Comparison of ENCODE assay signal across 1 cellular context in genomic region chr5:34918025-34918424, GRCh38.
TF ChIP-seq lines count a peak whose summit lies in the region.

No MANE protein-coding gene starts in this region.

TF ChIP-seq in A549, 52 proteins besides CTCF, POLR2A, EP300 and RAD21:
- TF ChIP-seq BHLHE40 (IDR thresholded peaks at IDR 0.05; ENCODE audit: low read depth, low read length) (no peak), ELK1 (IDR thresholded peaks at IDR 0.05; ENCODE audit: low read depth, low read length) (no peak), SREBF2 (IDR thresholded peaks at IDR 0.05) (no peak), SMC3 (IDR thresholded peaks at IDR 0.05) (no peak), MAFK (IDR thresholded peaks at IDR 0.05; ENCODE audit: partially characterized antibody) (no peak), POLR2AphosphoS2 (conservative IDR thresholded peaks at IDR 0.05; ENCODE audit: low read length) (no peak), HOXB5 (CRISPR knock-in tag; IDR thresholded peaks at IDR 0.05) (no peak), CHD4 (IDR thresholded peaks at IDR 0.05; ENCODE audit: borderline replicate concordance) (no peak), ZC3H11A (IDR thresholded peaks at IDR 0.05) (no peak), ESRRA (IDR thresholded peaks at IDR 0.05; ENCODE audit: borderline replicate concordance, low read length) (no peak), JUNB (IDR thresholded peaks at IDR 0.05) (no peak), TFCP2L1 (CRISPR knock-in tag; IDR thresholded peaks at IDR 0.05) (no peak), FOSB (CRISPR knock-in tag; IDR thresholded peaks at IDR 0.05) (no peak), PHF8 (IDR thresholded peaks at IDR 0.05; ENCODE audit: borderline replicate concordance, low read depth) (no peak), RARB (CRISPR knock-in tag; IDR thresholded peaks at IDR 0.05) (no peak)
